Comparison of ENCODE assay signal across 1 cellular context in genomic region chr5:173239233-173239593, GRCh38.
TF ChIP-seq lines count a peak whose summit lies in the region.

No MANE protein-coding gene starts in this region.

TF ChIP-seq in H1, 55 proteins besides CTCF, POLR2A, EP300 and RAD21:
- TF ChIP-seq TAF7 (optimal IDR thresholded peaks at IDR 0.05; ENCODE audit: borderline replicate concordance, low read depth, low read length) (no peak), NRF1 (IDR thresholded peaks at IDR 0.05; ENCODE audit: low read depth, low read length) (no peak), KDM4A (IDR thresholded peaks at IDR 0.05; ENCODE audit: low read depth, low read length, severe bottlenecking) (no peak), BRCA1 (IDR thresholded peaks at IDR 0.05; ENCODE audit: low read depth, low read length) (no peak), BCL11A (IDR thresholded peaks at IDR 0.05; ENCODE audit: low read depth in 2 of 2, low read length in 2 of 2) (no peak), EZH2 (IDR thresholded peaks at IDR 0.05; ENCODE audit: low read depth, low read length, severe bottlenecking) (no peak), SAP30 (IDR thresholded peaks at IDR 0.05; ENCODE audit: insufficient read depth, insufficient replicate concordance, low read length) (no peak), SIRT6 (IDR thresholded peaks at IDR 0.05; ENCODE audit: low read length) (no peak), SIX5 (IDR thresholded peaks at IDR 0.05; ENCODE audit: low read depth, low read length) (no peak), NANOG (IDR thresholded peaks at IDR 0.05; ENCODE audit: insufficient read depth, low read depth, low read length, poor library complexity, severe bottlenecking) (no peak), RNF2 (IDR thresholded peaks at IDR 0.05; ENCODE audit: borderline replicate concordance, low read depth, low read length, missing control alignments, poor library complexity, severe bottlenecking) (no peak), EGR1 (IDR thresholded peaks at IDR 0.05; ENCODE audit: borderline replicate concordance, low read depth, low read length) (no peak), POU5F1 (IDR thresholded peaks at IDR 0.05; ENCODE audit: low read depth, low read length) (no peak)
- TF ChIP-seq, protein P1, sequence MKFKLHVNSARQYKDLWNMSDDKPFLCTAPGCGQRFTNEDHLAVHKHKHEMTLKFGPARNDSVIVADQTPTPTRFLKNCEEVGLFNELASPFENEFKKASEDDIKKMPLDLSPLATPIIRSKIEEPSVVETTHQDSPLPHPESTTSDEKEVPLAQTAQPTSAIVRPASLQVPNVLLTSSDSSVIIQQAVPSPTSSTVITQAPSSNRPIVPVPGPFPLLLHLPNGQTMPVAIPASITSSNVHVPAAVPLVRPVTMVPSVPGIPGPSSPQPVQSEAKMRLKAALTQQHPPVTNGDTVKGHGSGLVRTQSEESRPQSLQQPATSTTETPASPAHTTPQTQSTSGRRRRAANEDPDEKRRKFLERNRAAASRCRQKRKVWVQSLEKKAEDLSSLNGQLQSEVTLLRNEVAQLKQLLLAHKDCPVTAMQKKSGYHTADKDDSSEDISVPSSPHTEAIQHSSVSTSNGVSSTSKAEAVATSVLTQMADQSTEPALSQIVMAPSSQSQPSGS (IDR thresholded peaks at IDR 0.05; ENCODE audit: low read length): no peak
- TF ChIP-seq, protein P2, sequence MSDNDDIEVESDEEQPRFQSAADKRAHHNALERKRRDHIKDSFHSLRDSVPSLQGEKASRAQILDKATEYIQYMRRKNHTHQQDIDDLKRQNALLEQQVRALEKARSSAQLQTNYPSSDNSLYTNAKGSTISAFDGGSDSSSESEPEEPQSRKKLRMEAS (IDR thresholded peaks at IDR 0.05): no peak
TF ChIP-seq in H1: peak in this region for 0.
